13 cellular contexts compared by ENCODE assay signal in the genomic region with DNA sequence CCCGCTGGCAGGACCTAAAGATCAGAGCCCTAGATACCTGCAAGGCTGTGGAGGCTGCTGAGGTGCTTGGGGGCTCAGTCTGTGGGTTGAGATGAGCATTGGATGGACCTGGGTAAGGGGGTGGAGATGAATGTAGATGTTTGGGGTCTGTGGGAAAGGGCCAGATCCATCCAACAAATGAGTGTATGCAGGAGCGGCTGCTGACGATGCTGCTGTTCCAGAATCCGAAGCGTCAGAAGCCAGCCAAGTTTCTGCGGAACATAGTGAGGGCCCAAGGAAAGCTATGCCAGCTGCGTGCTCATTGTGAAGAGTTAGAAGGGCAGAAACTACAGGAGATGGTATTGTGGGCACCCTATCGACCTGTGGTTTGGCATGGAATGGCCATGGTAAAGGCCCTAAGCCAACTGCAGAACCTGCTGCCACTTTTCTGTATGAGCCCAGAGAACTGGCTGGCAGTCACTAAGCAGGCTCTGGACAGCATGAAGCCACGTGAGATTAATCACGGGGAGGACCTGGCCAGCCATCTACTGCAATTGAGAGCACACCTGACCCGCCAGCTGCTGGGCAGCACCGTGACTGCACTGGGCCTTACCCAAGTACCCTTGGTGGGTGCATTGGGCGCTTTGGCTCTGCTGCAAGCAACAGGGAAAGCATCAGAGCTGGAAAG. TPM values are rescaled to one million over a fixed set of nuclear protein-coding genes. Genes with fewer than 3 reads are reported as not detected.
DNase-seq lines count a peak whose midpoint lies in the region; FAIRE-seq and TF ChIP-seq lines count a peak whose summit lies in the region.
"Had no signal": no experiment of that assay in that cellular context is flagged by ENCODE, and none has a peak within 500 bp of the region (broad histone marks: within the 10 kb centered on the region; RNA-seq: fewer than 3 reads in every experiment).

No MANE protein-coding gene starts in this region.

- H3K27me3 ChIP-seq in osteoblast (ENCODE audit: insufficient read depth, low read length), result no peaks in the 10 kb centered on the region
- H3K27me3 ChIP-seq: colonic mucosa had no signal

- H2AFZ ChIP-seq in osteoblast (ENCODE audit: low read length), result no peak overlapping the region

- no peak for TF ChIP-seq POLR2A in H54 (IDR thresholded peaks at IDR 0.05; ENCODE audit: low read depth, low read length)

- no peak overlapping the region for H3K27ac ChIP-seq in osteoblast (ENCODE audit: low read depth, low read length)
- H3K27ac ChIP-seq: colonic mucosa had no signal

- no peaks in the 10 kb centered on the region for H3K36me3 ChIP-seq in osteoblast (ENCODE audit: insufficient read depth, low read length)
- H3K36me3 ChIP-seq: colonic mucosa had no signal

- DNase-seq in M059J (ENCODE audit: low read depth), result peak; percentile 9
- peak; percentile 50 for DNase-seq in cerebellum (ENCODE audit: low spot score)
- DNase-seq in osteoblast (ENCODE audit: insufficient read length, low spot score, missing footprints), result peak; percentile 52
- no peak for DNase-seq in NK-92 treated with Interleukin-12 subunit alpha and Interleukin-12 subunit beta, amount 100 ng/mL, for 24 hours (lab: John Stamatoyannopoulos, UW)
- DNase-seq in UCSD-AML1 (lab: John Stamatoyannopoulos, UW; ENCODE audit: unreplicated experiment), result no peak
- no peak for DNase-seq in H54 (ENCODE audit: insufficient read length, low spot score)
- DNase-seq: activated naive CD4-positive, alpha-beta T cell; AML-193; colonic mucosa; GF-D8; Kasumi-1 had no signal

- no peaks in the 10 kb centered on the region for H3K9me3 ChIP-seq in osteoblast (ENCODE audit: low read depth, low read length)
- H3K9me3 ChIP-seq: colonic mucosa had no signal

- no peak for TF ChIP-seq CTCF in osteoblast (IDR thresholded peaks at IDR 0.05; ENCODE audit: extremely low read depth, low read depth, low read length)

- H3K79me2 ChIP-seq in osteoblast (ENCODE audit: insufficient read depth, low read length), result no peaks in the 10 kb centered on the region

- peaks cover 14% of the 10 kb centered on the region for H4K20me1 ChIP-seq in osteoblast (ENCODE audit: insufficient read depth, low read length)

- FAIRE-seq in H54 (lab: Jason Lieb, UNC), result no peak
- FAIRE-seq: GM12892, TTC549 had no signal

- H3K4me3 ChIP-seq in osteoblast (ENCODE audit: insufficient read depth, low read length), result no peak overlapping the region
- H3K4me3 ChIP-seq: colonic mucosa had no signal

- H3K4me1 ChIP-seq in osteoblast (ENCODE audit: insufficient read depth, low read length), result peaks cover 10% of the 10 kb centered on the region
- H3K4me1 ChIP-seq: colonic mucosa had no signal

- no peak overlapping the region for H3K4me2 ChIP-seq in osteoblast (ENCODE audit: insufficient read depth, low read length)

RNA-seq across cellular contexts. Expression of a gene that starts 36.6 kb away (rescaled TPM):
- total RNA-seq in M059J (2014; rRNA removed; shearing (Covaris generic)), result 18.0 and 18.8 TPM in 2 replicates
- total RNA-seq in cerebellum (16.9 TPM), osteoblast (7.2 and 10.6 TPM in 2 replicates)

RNA-seq across cellular contexts. Expression of a gene that starts 36.7 kb away (rescaled TPM):
- 152 and 201 TPM in 2 replicates for total RNA-seq in M059J (2014; rRNA removed; shearing (Covaris generic))
- total RNA-seq in cerebellum, result 45.5 TPM
- total RNA-seq in osteoblast, result 151 and 176 TPM in 2 replicates

RNA-seq across cellular contexts. Expression of a gene that starts 45.2 kb away (rescaled TPM):
- total RNA-seq in M059J (2014; rRNA removed; shearing (Covaris generic)), result 108 and 133 TPM in 2 replicates
- total RNA-seq in cerebellum (11.3 TPM), osteoblast (23.5 and 28.0 TPM in 2 replicates)

RNA-seq across cellular contexts. Expression of a gene that starts 52.4 kb away (rescaled TPM):
- 57.4 and 94.6 TPM in 2 replicates for total RNA-seq in M059J (2014; rRNA removed; shearing (Covaris generic))
- 19.1 TPM for total RNA-seq in cerebellum
- 120 and 127 TPM in 2 replicates for total RNA-seq in osteoblast

Comparison
In these comparisons a context has a peak if more than half of its experiments do, and no peak if none do; other contexts are left out.
1. DNase-seq: peak in M059J (single experiment), cerebellum (single experiment) and osteoblast (single experiment); none in NK-92 treated with Interleukin-12 subunit alpha and Interleukin-12 subunit beta, amount 100 ng/mL, for 24 hours (single experiment), UCSD-AML1 (single experiment) and H54 (single experiment).